Comparison of ENCODE assay signal across 8 cellular contexts in the genomic region with DNA sequence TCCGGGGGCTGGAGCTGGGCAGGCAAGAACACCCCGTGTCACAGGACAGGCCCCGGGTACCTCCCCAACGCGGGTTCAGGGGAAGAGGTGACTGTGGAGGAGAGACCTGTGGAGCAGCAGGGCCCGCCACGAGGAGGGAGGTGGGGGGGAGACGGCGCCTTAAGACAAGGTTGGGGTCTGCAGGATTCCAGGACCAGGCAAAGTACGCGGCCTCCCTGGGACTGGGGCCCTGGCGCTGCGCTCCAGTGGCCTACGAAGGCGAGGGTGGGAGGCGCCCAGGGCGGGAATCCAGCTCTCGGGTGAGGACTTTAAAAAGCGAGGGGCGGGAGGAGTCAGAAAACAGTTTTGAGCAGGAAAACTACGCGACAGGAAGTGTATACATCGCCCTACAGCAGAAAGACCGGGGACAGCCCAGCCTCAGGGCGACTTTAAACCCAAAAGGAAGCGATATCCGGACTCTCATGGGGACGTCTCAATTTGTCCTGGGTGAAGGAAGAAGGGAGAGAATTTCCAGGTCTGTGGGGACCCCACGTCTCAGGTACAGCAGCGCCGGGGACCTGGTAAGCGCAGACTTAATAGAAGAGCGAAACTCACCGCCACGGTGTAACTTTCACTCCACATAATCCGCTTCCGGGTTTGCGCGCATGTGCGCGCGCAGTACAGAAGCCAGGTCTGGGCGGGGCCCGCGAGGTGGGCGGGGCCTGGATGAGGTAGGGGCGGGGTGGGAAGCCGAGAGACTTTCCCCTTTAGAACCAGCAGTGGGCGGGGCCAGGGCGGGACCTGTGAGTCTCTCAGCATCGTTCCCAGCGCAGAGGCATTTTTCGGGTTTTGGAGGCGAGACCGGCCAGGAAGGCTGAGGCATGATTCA.
DNase-seq lines count a peak whose midpoint lies in the region; ATAC-seq and TF ChIP-seq lines count a peak whose summit lies in the region.

Gene ZNF83 (minus strand): TSS at position 638 of the 868 bp plus-strand sequence.

- ATAC-seq in HG02840 (IDR thresholded peaks at IDR 0.05; ENCODE audit: low FRiP score, unreplicated experiment): peak; percentile 87

- DNase-seq in GM12864 (ENCODE audit: low read depth) (peak; percentile 64), NCI-H187 treated with DMSO at 0.1 percent for 48 hours (lab: John Stamatoyannopoulos, UW) (peak; percentile 69), T-helper 9 cell (peak; percentile 99), astrocyte of the spinal cord (ENCODE audit: low read depth, low spot score) (peak; percentile 97), hypothalamus (lab: John Stamatoyannopoulos, UW) (peak; percentile 14 to 96 (median 84)), retinal pigment epithelial cell (ENCODE audit: low read depth) (no peak), NCI-H446 (lab: John Stamatoyannopoulos, UW) (no peak)

- peak within 1 kb of the TSS; percentile 86 for H3K4me3 ChIP-seq in GM12864 (ENCODE audit: low read depth, low read length)
- H3K4me3 ChIP-seq in astrocyte of the spinal cord (ENCODE audit: low read depth, low read length): peak within 1 kb of the TSS; percentile 84
- peak within 1 kb of the TSS; percentile 94 for H3K4me3 ChIP-seq in retinal pigment epithelial cell (ENCODE audit: low read length)

- TF ChIP-seq CTCF in GM12864 (IDR thresholded peaks at IDR 0.05; ENCODE audit: low read depth, low read length, missing control alignments) (no peak), astrocyte of the spinal cord (IDR thresholded peaks at IDR 0.05; ENCODE audit: low read depth, low read length) (no peak), retinal pigment epithelial cell (conservative IDR thresholded peaks at IDR 0.05; ENCODE audit: low read depth, low read length) (no peak)

- in situ Hi-C loops in astrocyte of the spinal cord (cut with HindIII; ENCODE audit: low sequenced_read_pairs): no loop called here

Comparison
In these comparisons a context has a peak if more than half of its experiments do, and no peak if none do; other contexts are left out.
1. DNase-seq: peak in GM12864 (single experiment), NCI-H187 treated with DMSO at 0.1 percent for 48 hours (single experiment), T-helper 9 cell (single experiment), astrocyte of the spinal cord (single experiment) and hypothalamus (51 of 51); none in retinal pigment epithelial cell (single experiment) and NCI-H446 (0 of 2).
2. Peak in every context shown above with its lines, with median percentiles within 50 percentile points of each other: H3K4me3 ChIP-seq.